In the genomic region with DNA sequence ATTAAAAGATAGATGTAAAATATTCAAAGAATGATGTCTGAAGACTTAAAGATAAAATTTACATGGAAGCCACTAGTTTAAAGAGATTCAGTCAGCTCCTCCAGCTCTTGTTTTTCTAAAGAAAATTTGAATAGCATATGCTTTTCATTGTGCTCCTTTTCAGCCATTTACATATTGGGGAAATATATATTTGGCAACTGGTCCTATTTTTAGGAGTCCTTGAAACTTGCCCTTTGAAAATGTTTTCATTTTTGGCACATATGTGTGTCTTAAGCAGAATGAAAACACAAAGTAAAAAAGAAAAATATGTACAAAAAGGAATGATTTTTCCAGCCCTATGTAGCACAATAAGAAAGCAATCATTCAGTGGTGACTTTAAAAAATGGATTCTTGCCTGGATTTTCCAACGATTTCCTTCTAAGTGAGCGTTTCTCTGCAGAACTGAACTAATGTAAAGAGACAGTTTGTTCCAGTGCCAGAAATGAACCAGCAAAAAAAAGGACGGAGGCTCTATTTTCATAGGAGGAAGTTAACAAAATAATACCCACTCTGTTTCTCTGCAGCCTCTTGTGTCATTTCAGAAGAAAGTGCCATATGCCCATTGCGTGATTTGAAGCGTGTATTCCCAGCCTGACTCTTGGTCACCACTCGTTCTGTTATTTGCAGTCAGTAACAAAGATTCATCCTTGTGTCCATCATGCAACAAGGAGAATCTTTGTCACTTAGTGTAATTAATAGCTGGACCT, we compare ENCODE assay signal across 17 cellular contexts.
DNase-seq lines count a peak whose midpoint lies in the region; ATAC-seq and TF ChIP-seq lines count a peak whose summit lies in the region.
"Had no signal": no experiment of that assay in that cellular context is flagged by ENCODE, and none has a peak within 500 bp of the region (broad histone marks: within the 10 kb centered on the region; RNA-seq: fewer than 3 reads in every experiment).

No MANE protein-coding gene starts in this region.

- no peaks in the 10 kb centered on the region for H3K27me3 ChIP-seq in BLaER1 treated with 17β-estradiol and CSF1 and Interleukin-3, amounts not matched to agents 10 nM and 100 nM
- H3K27me3 ChIP-seq: neural progenitor cell had no signal

- no peaks in the 10 kb centered on the region for H4K20me1 ChIP-seq in BLaER1 treated with 17β-estradiol and CSF1 and Interleukin-3, amounts not matched to agents 10 nM and 100 nM

- POLR2A ChIA-PET in GM10248 (lab: Yijun Ruan, JAX), result no interaction called here

- no peak overlapping the region for H3K27ac ChIP-seq in BLaER1 treated with 17β-estradiol and CSF1 and Interleukin-3, amounts not matched to agents 10 nM and 100 nM
- H3K27ac ChIP-seq: epithelial cell of prostate, neural progenitor cell had no signal

- ATAC-seq in GM21367 (IDR thresholded peaks at IDR 0.05; ENCODE audit: unreplicated experiment), result no peak
- ATAC-seq: activated T-cell treated with anti-CD3 and anti-CD28 coated beads, Interleukin-2, amount 50 U/mL, for 72 hours had no signal

- no peak overlapping the region for H3K4me3 ChIP-seq in BLaER1 treated with 17β-estradiol and CSF1 and Interleukin-3, amounts not matched to agents 10 nM and 100 nM
- H3K4me3 ChIP-seq: neural progenitor cell had no signal

- peaks cover 20 to 35% (median 28%) of the 10 kb centered on the region in 11 experiments for H3K9me3 ChIP-seq in BLaER1 treated with 17β-estradiol and CSF1 and Interleukin-3, amounts not matched to agents 10 nM and 100 nM (replicated peaks in 1 of 11)

- DNase-seq in NOMO-1 treated with dmso at 0.1 percent for 144 hours (lab: John Stamatoyannopoulos, UW; ENCODE audit: unreplicated experiment) (peak; percentile 29), cerebellar cortex (ENCODE audit: low spot score) (peak; percentile 82), midbrain (lab: John Stamatoyannopoulos, UW) (peak; percentile 21), T-helper 2 cell (no peak), GM10248 (ENCODE audit: extremely low spot score) (no peak), COLO668 (lab: John Stamatoyannopoulos, UW; ENCODE audit: unreplicated experiment) (no peak)
- DNase-seq: activated T-cell treated with anti-CD3 and anti-CD28 coated beads, Interleukin-2, amount 50 U/mL, for 72 hours; cortex of kidney; DMS153; IMR-90; NCI-H187 treated with DMSO at 0.1 percent for 48 hours; NCI-H345; stimulated activated CD4-positive, alpha-beta T cell treated with anti-CD3 and anti-CD28 coated beads, Interleukin-15, amount 100 ng/mL, for 24 hours had no signal

- peak overlapping the region in 6 of 11 experiments; percentile 5 to 43 (median 14); a peak in 7 of 22 replicates for H3K4me2 ChIP-seq in BLaER1 treated with 17β-estradiol and CSF1 and Interleukin-3, amounts not matched to agents 10 nM and 100 nM
- H3K4me2 ChIP-seq: neural progenitor cell had no signal

- H3K4me1 ChIP-seq in BLaER1 treated with 17β-estradiol and CSF1 and Interleukin-3, amounts not matched to agents 10 nM and 100 nM, result peaks cover 0 to 25% (median 2%) of the 10 kb centered on the region in 10 experiments; a peak in 11 of 20 replicates

- TF ChIP-seq CTCF in GM10248 (IDR thresholded peaks at IDR 0.05; ENCODE audit: control extremely low read depth, extremely low read depth, low read depth, missing control alignments), result no peak

- no peaks in the 10 kb centered on the region for H3K36me3 ChIP-seq in BLaER1 treated with 17β-estradiol and CSF1 and Interleukin-3, amounts not matched to agents 10 nM and 100 nM
- H3K36me3 ChIP-seq: neural progenitor cell had no signal

- H3K9ac ChIP-seq in BLaER1 treated with 17β-estradiol and CSF1 and Interleukin-3, amounts not matched to agents 10 nM and 100 nM, result no peak overlapping the region
- H3K9ac ChIP-seq: neural progenitor cell had no signal

- CTCF ChIA-PET in GM10248 (lab: Yijun Ruan, JAX), result interaction anchor here (1.2 kb wide), 1 partner anchor 15 kb away, joined by 3 read pairs; no protein-coding TSS in a partner anchor

Comparison
In these comparisons a context has a peak if more than half of its experiments do, and no peak if none do; other contexts are left out.
1. DNase-seq: peak in NOMO-1 treated with dmso at 0.1 percent for 144 hours (single experiment), cerebellar cortex (single experiment) and midbrain (single experiment); none in T-helper 2 cell (0 of 5), GM10248 (single experiment) and COLO668 (single experiment).